In genomic region chr9:95230046-95230445, GRCh38 we compare ENCODE assay signal across 16 cellular contexts.
A peak's percentile ranks its signal among the peaks of the same experiment; 100 is the strongest.
DNase-seq lines count a peak whose midpoint lies in the region; ATAC-seq, FAIRE-seq and TF ChIP-seq lines count a peak whose summit lies in the region.
"Had no signal": no experiment of that assay in that cellular context is flagged by ENCODE, and none has a peak within 500 bp of the region (broad histone marks: within the 10 kb centered on the region; RNA-seq: fewer than 3 reads in every experiment).

No MANE protein-coding gene starts in this region.

- H4K20me1 ChIP-seq in Loucy (ENCODE audit: insufficient read depth, low read length, poor library complexity, severe bottlenecking) (no peaks in the 10 kb centered on the region), HepG2 (ENCODE audit: insufficient read depth, low read length) (no peaks in the 10 kb centered on the region), mammary epithelial cell (ENCODE audit: insufficient read depth, low read length) (no peaks in the 10 kb centered on the region)

- peak; percentile 33 for TF ChIP-seq CTCF in Loucy (conservative IDR thresholded peaks at IDR 0.05; ENCODE audit: low read length)
- peak; percentile 50 for TF ChIP-seq CTCF in endodermal cell (conservative IDR thresholded peaks at IDR 0.05)
- TF ChIP-seq CTCF in HepG2 (CRISPR knock-in tag; IDR thresholded peaks at IDR 0.05): peak; percentile 22; the same call in 1 of the 2 replicates
- TF ChIP-seq CTCF in mammary epithelial cell (conservative IDR thresholded peaks at IDR 0.05 in 1 of 2, IDR thresholded peaks at IDR 0.05 in 1 of 2; ENCODE audit: extremely low read depth in 1 of 2, insufficient read depth in 1 of 2, low read depth in 1 of 2, low read length in 2 of 2): no peak

- intact Hi-C loops in HepG2 (cut with micrococcal nuclease; ENCODE audit: unreplicated experiment): no loop called here
- intact Hi-C loops in mammary epithelial cell (cut with micrococcal nuclease): no loop called here

- ATAC-seq in HepG2 (peak; percentile 82), HG03469 (IDR thresholded peaks at IDR 0.05; ENCODE audit: unreplicated experiment) (no peak)
- ATAC-seq: SK-N-SH treated with all-trans-retinoic acid at 6 μM for 48 hours, T-helper 17 cell had no signal

- H2AFZ ChIP-seq in Loucy (ENCODE audit: low read length): no peak overlapping the region
- H2AFZ ChIP-seq in HepG2 (ENCODE audit: low read length): no peak overlapping the region
- H2AFZ ChIP-seq in mammary epithelial cell (ENCODE audit: low read depth, low read length): no peak overlapping the region

- no peak overlapping the region for H3K4me2 ChIP-seq in Loucy (ENCODE audit: low read depth, low read length, poor library complexity, severe bottlenecking)
- no peak overlapping the region for H3K4me2 ChIP-seq in HepG2 (ENCODE audit: low read depth, low read length)
- no peak overlapping the region for H3K4me2 ChIP-seq in mammary epithelial cell (ENCODE audit: insufficient read depth, low read depth, low read length)

- peaks cover 5% of the 10 kb centered on the region; the same call in 1 of the 2 replicates for H3K36me3 ChIP-seq in Loucy (ENCODE audit: insufficient read depth, low read length)
- H3K36me3 ChIP-seq in endodermal cell (ENCODE audit: control insufficient read depth, insufficient read depth, low read length): no peaks in the 10 kb centered on the region
- H3K36me3 ChIP-seq in HepG2 (replicated peaks in 1 of 2; ENCODE audit: control insufficient read depth in 1 of 2, insufficient read depth in 2 of 2, low read length in 2 of 2): peaks cover 0 to under 1% of the 10 kb centered on the region in 2 experiments; a peak in 3 of 5 replicates
- H3K36me3 ChIP-seq in mammary epithelial cell (ENCODE audit: insufficient read depth, low read length): no peaks in the 10 kb centered on the region

- no peak overlapping the region for H3K4me3 Mint-ChIP-seq in endodermal cell
- H3K4me3 Mint-ChIP-seq: T-helper 17 cell had no signal

- H3K9me3 ChIP-seq in Loucy (ENCODE audit: insufficient read depth, low read depth, low read length): no peaks in the 10 kb centered on the region; the same call in 1 of the 2 replicates
- H3K9me3 ChIP-seq in endodermal cell (ENCODE audit: control insufficient read depth, low read length): peaks cover 9% of the 10 kb centered on the region
- no peaks in the 10 kb centered on the region for H3K9me3 ChIP-seq in HepG2 (ENCODE audit: low read length)
- no peaks in the 10 kb centered on the region for H3K9me3 ChIP-seq in mammary epithelial cell (replicated peaks; ENCODE audit: insufficient read depth, low read length)

- no peaks in the 10 kb centered on the region for H3K4me1 Mint-ChIP-seq in endodermal cell

- no peak for TF ChIP-seq POLR2A in HepG2 (IDR thresholded peaks at IDR 0.05; ENCODE audit: insufficient read depth in 1 of 2, low read depth in 2 of 2, low read length in 2 of 2)

- CTCF ChIA-PET in HepG2 (lab: Yijun Ruan, JAX; ENCODE audit: low intra/inter-chr PET ratio, low total read pairs) (no interaction called here), mammary epithelial cell (lab: Charles Lee; ENCODE audit: low non-redundant PET) (no interaction called here)

- no peaks in the 10 kb centered on the region for H3K79me2 ChIP-seq in Loucy (ENCODE audit: insufficient read depth, low read length)
- no peaks in the 10 kb centered on the region for H3K79me2 ChIP-seq in HepG2 (ENCODE audit: insufficient read depth, low read length)
- H3K79me2 ChIP-seq in mammary epithelial cell (ENCODE audit: insufficient read depth, low read length): no peaks in the 10 kb centered on the region

- H3K9me3 Mint-ChIP-seq in endodermal cell: peaks cover 10% of the 10 kb centered on the region

- H3K9ac ChIP-seq in Loucy (ENCODE audit: low read depth, low read length, poor library complexity, severe bottlenecking) (no peak overlapping the region), endodermal cell (ENCODE audit: extremely low read depth, low read length, poor library complexity, severe bottlenecking) (no peak overlapping the region), HepG2 (ENCODE audit: insufficient read depth, low read depth, low read length) (no peak overlapping the region), mammary epithelial cell (ENCODE audit: insufficient read depth, low read length) (no peak overlapping the region)

- H3K27ac ChIP-seq in endodermal cell (ENCODE audit: low read depth, low read length) (no peak overlapping the region), HepG2 (ENCODE audit: extremely low read length, insufficient read depth, low read length) (no peak overlapping the region), mammary epithelial cell (ENCODE audit: insufficient read depth, low read depth, low read length) (no peak overlapping the region)

- H3K36me3 Mint-ChIP-seq in endodermal cell (ENCODE audit: low read depth): peaks cover 23% of the 10 kb centered on the region

- 94 to 98% methylated on average over 5 to 6 of the region's 6 CpGs for WGBS in endodermal cell (ENCODE audit: insufficient coverage in 1 of 2, insufficient read length in 1 of 2), 2 experiments
- 92% methylated on average over 5 of the region's 6 CpGs for WGBS in HepG2 (ENCODE audit: low lambda C conversion rate)
- WGBS in mammary epithelial cell (ENCODE audit: low coverage, missing lambda C conversion rate): 98% methylated on average over 6 of the region's 6 CpGs

- no peak for TF ChIP-seq EP300 in HepG2 (IDR thresholded peaks at IDR 0.05; ENCODE audit: low read depth in 2 of 2, low read length in 2 of 2)
- TF ChIP-seq EP300 in HepG2 (CRISPR knock-in tag; IDR thresholded peaks at IDR 0.05; ENCODE audit: borderline replicate concordance): no peak

- in situ Hi-C loops in HepG2 (cut with HindIII; ENCODE audit: extremely low pct_ligation_motif_present, low pct_unique_long_range_greater_than_20kb): no loop called here
- in situ Hi-C loops in mammary epithelial cell (cut with MboI; ENCODE audit: low sequenced_read_pairs in 2 of 2): no loop called here

- H3K9me2 ChIP-seq in Loucy (replicated peaks; ENCODE audit: low read depth, low read length): no peaks in the 10 kb centered on the region

- dilution Hi-C loops in mammary epithelial cell (cut with HindIII; ENCODE audit: low sequenced_read_pairs): no loop called here

- H3K27me3 ChIP-seq in Loucy (ENCODE audit: insufficient read depth, low read length, poor library complexity, severe bottlenecking): no peaks in the 10 kb centered on the region
- no peaks in the 10 kb centered on the region for H3K27me3 ChIP-seq in endodermal cell (ENCODE audit: control insufficient read depth, insufficient read depth, low read length, poor library complexity, severe bottlenecking)
- H3K27me3 ChIP-seq in HepG2 (ENCODE audit: control insufficient read depth in 1 of 2, insufficient read depth in 2 of 2, low read length in 2 of 2): no peaks in the 10 kb centered on the region
- H3K27me3 ChIP-seq in mammary epithelial cell (ENCODE audit: insufficient read depth, low read length): no peaks in the 10 kb centered on the region
- H3K27me3 ChIP-seq: MG63 had no signal

- H3K4me3 ChIP-seq in Loucy (ENCODE audit: low read length, poor library complexity, severe bottlenecking) (no peak overlapping the region), endodermal cell (ENCODE audit: low read length) (no peak overlapping the region), HepG2 (replicated peaks in 1 of 3; ENCODE audit: insufficient read depth in 1 of 3, low read depth in 2 of 3, low read length in 3 of 3) (no peak overlapping the region), mammary epithelial cell (replicated peaks in 1 of 3; ENCODE audit: insufficient read depth in 1 of 3, low read depth in 2 of 3, low read length in 3 of 3) (no peak overlapping the region)
- H3K4me3 ChIP-seq: MG63 had no signal

- H3K4me1 ChIP-seq in Loucy (ENCODE audit: insufficient read depth, low read length, poor library complexity, severe bottlenecking) (peaks cover 5% of the 10 kb centered on the region), endodermal cell (ENCODE audit: control insufficient read depth, insufficient read depth, low read length) (no peaks in the 10 kb centered on the region), HepG2 (ENCODE audit: insufficient read depth, low read length) (peaks cover 39% of the 10 kb centered on the region), mammary epithelial cell (ENCODE audit: insufficient read depth, low read length) (no peaks in the 10 kb centered on the region)

- POLR2A ChIA-PET in HepG2 (lab: Yijun Ruan, JAX): interaction anchor here (2.0 kb wide), 1 partner anchor 13 kb away, joined by 5 read pairs; no protein-coding TSS in a partner anchor

- BruUV-seq in HepG2 (replicated peaks; lab: Mats Ljungman, UMichigan): no TSS peak
- BruUV-seq in mammary epithelial cell (replicated peaks; lab: Mats Ljungman, UMichigan): no TSS peak

- no peak overlapping the region for H3K27ac Mint-ChIP-seq in endodermal cell
- H3K27ac Mint-ChIP-seq: T-helper 17 cell had no signal

- H3K27me3 Mint-ChIP-seq in endodermal cell (ENCODE audit: insufficient read depth): no peaks in the 10 kb centered on the region
- H3K27me3 Mint-ChIP-seq: T-helper 17 cell had no signal

- H3F3A ChIP-seq in Loucy (ENCODE audit: low read depth): no peaks in the 10 kb centered on the region

- no peak for TF ChIP-seq RAD21 in HepG2 (CRISPR knock-in tag; IDR thresholded peaks at IDR 0.05)

- DNase-seq in ELF-1 (ENCODE audit: low read depth, low spot score) (peak; percentile 36), endodermal cell (peak; percentile 55), HepG2 (ENCODE audit: low spot score) (peak; percentile 13), mammary epithelial cell (no peak), SKM-1 treated with dmso at 0.1 percent for 144 hours (lab: John Stamatoyannopoulos, UW; ENCODE audit: unreplicated experiment) (no peak), C1 segment of cervical spinal cord (lab: John Stamatoyannopoulos, UW) (no peak)
- DNase-seq: COR-L47, DMS79 treated with DMSO at 0.1 percent for 48 hours, MG63, NCI-H187, NCI-H69, SHP77, T-helper 17 cell had no signal

- FAIRE-seq in HepG2 (lab: Jason Lieb, UNC): peak; percentile 53

TF ChIP-seq in HepG2, 621 proteins besides CTCF, POLR2A, EP300 and RAD21:
- no peak for TF ChIP-seq ZFY (CRISPR knock-in tag; IDR thresholded peaks at IDR 0.05)
- peak; percentile 19; the same call in 1 of the 2 replicates for TF ChIP-seq STAG1 (CRISPR knock-in tag; IDR thresholded peaks at IDR 0.05)
TF ChIP-seq in HepG2: peak in this region for 1.

Comparison
In these comparisons a context has a peak if more than half of its experiments do, and no peak if none do; other contexts are left out.
1. DNase-seq: peak in ELF-1 (single experiment), endodermal cell (single experiment) and HepG2 (single experiment); none in mammary epithelial cell (single experiment), SKM-1 treated with dmso at 0.1 percent for 144 hours (single experiment) and C1 segment of cervical spinal cord (0 of 14).
2. CTCF ChIP-seq: peak in Loucy (single experiment), endodermal cell (single experiment) and HepG2 (single experiment); none in mammary epithelial cell (0 of 2).